ENCODE assay signal across 8 cellular contexts in genomic region chr16:30096862-30097563, GRCh38. TPM values are rescaled to one million over a fixed set of nuclear protein-coding genes. Genes with fewer than 3 reads are reported as not detected.
DNase-seq lines count a peak whose midpoint lies in the region; ATAC-seq and TF ChIP-seq lines count a peak whose summit lies in the region.

No MANE protein-coding gene starts in this region.

- peaks cover 45% of the 10 kb centered on the region for H4K20me1 ChIP-seq in smooth muscle cell (ENCODE audit: low read depth)

- H3K9ac ChIP-seq in smooth muscle cell (ENCODE audit: low read depth), result peak overlapping the region; percentile 70

- no peaks in the 10 kb centered on the region for H3K9me3 ChIP-seq in HEK293 (ENCODE audit: control insufficient read depth, insufficient read depth, low read depth, low read length)
- peaks cover 18% of the 10 kb centered on the region for H3K9me3 ChIP-seq in WERI-Rb-1 (ENCODE audit: severe bottlenecking)
- peaks cover 0 to 10% of the 10 kb centered on the region in 2 donors for H3K9me3 ChIP-seq in right atrium auricular region
- no peaks in the 10 kb centered on the region for H3K9me3 ChIP-seq in smooth muscle cell (replicated peaks; ENCODE audit: low read depth)

- DNase-seq in WERI-Rb-1 (no peak), right atrium auricular region (ENCODE audit: low spot score) (no peak), smooth muscle cell (lab: John Stamatoyannopoulos, UW; ENCODE audit: unreplicated experiment) (peak; percentile 68), sciatic nerve (ENCODE audit: low spot score) (no peak), GM13976 (ENCODE audit: low spot score) (no peak)

- no peak for ATAC-seq in sciatic nerve
- no peak for ATAC-seq in GM21723 (IDR thresholded peaks at IDR 0.05; ENCODE audit: unreplicated experiment)
- ATAC-seq in GM18517 (IDR thresholded peaks at IDR 0.05; ENCODE audit: unreplicated experiment), result no peak

- H3K79me2 ChIP-seq in smooth muscle cell (ENCODE audit: low read depth), result peaks cover 52% of the 10 kb centered on the region

- no peak for TF ChIP-seq CTCF in HEK293 (tag by site-specific recombination; IDR thresholded peaks at IDR 0.05)
- no peak for TF ChIP-seq CTCF in WERI-Rb-1 (IDR thresholded peaks at IDR 0.05; ENCODE audit: low read depth, low read length)
- TF ChIP-seq CTCF in right atrium auricular region (IDR thresholded peaks at IDR 0.05), result no peak
- no peak for TF ChIP-seq CTCF in smooth muscle cell (IDR thresholded peaks at IDR 0.05; ENCODE audit: borderline replicate concordance, insufficient read depth, poor library complexity, severe bottlenecking)
- no peak for TF ChIP-seq CTCF in GM13976 (IDR thresholded peaks at IDR 0.05; ENCODE audit: borderline replicate concordance, control extremely low read depth, extremely low read depth, insufficient read depth, missing control alignments)

- H3K4me2 ChIP-seq in smooth muscle cell, result peak overlapping the region; percentile 90

- H3K36me3 ChIP-seq in HEK293 (ENCODE audit: control insufficient read depth in 2 of 2, insufficient read depth in 1 of 2, low read length in 2 of 2) (peaks cover 0 to 15% of the 10 kb centered on the region in 2 experiments; a peak in 1 of 3 replicates), WERI-Rb-1 (peaks cover 22% of the 10 kb centered on the region), right atrium auricular region (peaks cover 19% of the 10 kb centered on the region), smooth muscle cell (ENCODE audit: low read depth) (no peaks in the 10 kb centered on the region)

- in situ Hi-C loops in GM13976 (cut with MboI; ENCODE audit: low sequenced_read_pairs, unreplicated experiment), result no loop called here

- CTCF ChIA-PET in HEK293 (lab: Yijun Ruan, JAX), result interaction anchor here (0.5 to 1.0 kb wide), 3 partner anchors 15 to 249 kb away, joined by 3 read pairs; no protein-coding TSS in a partner anchor

- H3K27me3 ChIP-seq in WERI-Rb-1 (ENCODE audit: insufficient read depth, low read depth, severe bottlenecking), result no peaks in the 10 kb centered on the region
- H3K27me3 ChIP-seq in right atrium auricular region, result no peaks in the 10 kb centered on the region
- no peaks in the 10 kb centered on the region for H3K27me3 ChIP-seq in smooth muscle cell (ENCODE audit: low read depth)

- no peak overlapping the region for H3K4me3 ChIP-seq in HEK293 (ENCODE audit: low read depth, low read length)
- no peak overlapping the region for H3K4me3 ChIP-seq in WERI-Rb-1 (ENCODE audit: low read depth, low read length)
- H3K4me3 ChIP-seq in right atrium auricular region, result peak overlapping the region in 1 of 2 donors; percentile 68
- H3K4me3 ChIP-seq in smooth muscle cell, result peak overlapping the region; percentile 76

- intact Hi-C loops in sciatic nerve (cut with DNase I), result loop anchor here (10.0 kb wide), 1 partner anchor 308 kb away; the partner anchor contains the start of gene ZNF771

- peaks cover 14% of the 10 kb centered on the region for H3F3A ChIP-seq in smooth muscle cell (ENCODE audit: low read depth)

- H3K4me1 ChIP-seq in HEK293 (ENCODE audit: control insufficient read depth, insufficient read depth, low read length) (no peaks in the 10 kb centered on the region), right atrium auricular region (peaks cover 0 to 29% of the 10 kb centered on the region in 2 donors), smooth muscle cell (ENCODE audit: low read depth) (peaks cover 44% of the 10 kb centered on the region)

- POLR2A ChIA-PET in HEK293 (lab: Yijun Ruan, JAX), result interaction anchor here (1.2 to 1.3 kb wide), 2 partner anchors 32 to 321 kb away, joined by 3 to 4 read pairs; partner anchors contain the start of gene ALDOA

- WGBS in smooth muscle cell (ENCODE audit: low lambda C conversion rate), result 7% methylated on average over 18 of the region's 18 CpGs

- H3K27ac ChIP-seq in HEK293 (ENCODE audit: extremely low read depth, low read depth, low read length) (no peak overlapping the region), WERI-Rb-1 (peak overlapping the region; percentile 86), right atrium auricular region (peak overlapping the region; percentile 89 to 95), smooth muscle cell (ENCODE audit: low read depth) (peak overlapping the region; percentile 74)

- H2AFZ ChIP-seq in smooth muscle cell (ENCODE audit: low read depth), result no peak overlapping the region

TF ChIP-seq in HEK293, 187 proteins besides CTCF, POLR2A, EP300 and RAD21:
- TF ChIP-seq ZNF610 (tag by site-specific recombination; IDR thresholded peaks at IDR 0.05; ENCODE audit: borderline replicate concordance), result 0 out of 2 replicates have a peak, but pooled peaks have one; percentile 11
- 0 out of 2 replicates have a peak, but pooled peaks have one; percentile 0 for TF ChIP-seq ZNF184 (tag by site-specific recombination; IDR thresholded peaks at IDR 0.05)
- no peak for TF ChIP-seq ZNF501 (tag by site-specific recombination; IDR thresholded peaks at IDR 0.05)
- no peak for TF ChIP-seq ZNF449 (tag by site-specific recombination; IDR thresholded peaks at IDR 0.05)
- TF ChIP-seq TRIM28 (IDR thresholded peaks at IDR 0.05; ENCODE audit: borderline replicate concordance, low read length), result peak; percentile 99; the same call in 1 of the 2 replicates
- TF ChIP-seq ZNF174 (tag by site-specific recombination; IDR thresholded peaks at IDR 0.05), result no peak
- peak; percentile 100 for TF ChIP-seq SETDB1 (IDR thresholded peaks at IDR 0.05; ENCODE audit: insufficient read length, low read length)
- TF ChIP-seq HOXA7 (CRISPR knock-in tag; IDR thresholded peaks at IDR 0.05; ENCODE audit: borderline replicate concordance), result no peak

RNA-seq across cellular contexts. Expression of gene YPEL3, which starts 1.0 kb away (rescaled TPM):
- total RNA-seq in right atrium auricular region (100 to 1,000 TPM; 129 to 140 TPM), smooth muscle cell (32.3 and 37.5 TPM in 2 replicates), sciatic nerve (96.4 TPM)
- polyA plus RNA-seq in smooth muscle cell, result 65.9 and 81.1 TPM in 2 replicates

RNA-seq across cellular contexts. Expression of gene TBX6, which starts 5.3 kb away (rescaled TPM):
- under 1 TPM in 1 of 2 donors, not detected in 1; 0.43 TPM for total RNA-seq in right atrium auricular region
- 0.13 and 2.0 TPM in 2 replicates for total RNA-seq in smooth muscle cell
- polyA plus RNA-seq in smooth muscle cell, result 0.50 and 1.6 TPM in 2 replicates
- total RNA-seq in sciatic nerve, result 1.7 TPM

RNA-seq across cellular contexts. Expression of gene GDPD3, which starts 16.3 kb away (rescaled TPM):
- 1 to 10 TPM in 1 of 2 donors, not detected in 1; 1.7 TPM for total RNA-seq in right atrium auricular region
- 0.85 TPM in 1 of 2 replicates, not detected in the other for total RNA-seq in smooth muscle cell
- polyA plus RNA-seq in smooth muscle cell, result 13.4 and 17.1 TPM in 2 replicates
- 17.1 TPM for total RNA-seq in sciatic nerve

RNA-seq across cellular contexts. Expression of gene PPP4C, which starts 21.2 kb away (rescaled TPM):
- total RNA-seq in right atrium auricular region (10 to 100 TPM; 23.2 to 32.7 TPM), smooth muscle cell (90.2 and 111 TPM in 2 replicates), sciatic nerve (41.2 TPM)
- polyA plus RNA-seq in smooth muscle cell, result 208 and 224 TPM in 2 replicates

RNA-seq across cellular contexts. Expression of gene MAPK3, which starts 26.0 kb away (rescaled TPM):
- 10 to 100 TPM; 27.9 to 76.6 TPM for total RNA-seq in right atrium auricular region
- total RNA-seq in smooth muscle cell, result 34.4 and 60.3 TPM in 2 replicates
- polyA plus RNA-seq in smooth muscle cell, result 20.3 and 22.3 TPM in 2 replicates
- total RNA-seq in sciatic nerve, result 136 TPM
